1 cellular context compared by ENCODE assay signal in genomic region chr9:109092587-109092986, GRCh38.
TF ChIP-seq lines count a peak whose summit lies in the region.

No MANE protein-coding gene starts in this region.

TF ChIP-seq in WTC11, 78 proteins besides CTCF, POLR2A, EP300 and RAD21:
- TF ChIP-seq CBFB (CRISPR knock-in tag; IDR thresholded peaks at IDR 0.05; ENCODE audit: low read depth) (no peak), CREM (CRISPR knock-in tag; IDR thresholded peaks at IDR 0.05) (no peak), E2F1 (CRISPR knock-in tag; IDR thresholded peaks at IDR 0.05) (no peak), MAX (CRISPR knock-in tag; IDR thresholded peaks at IDR 0.05) (no peak), E2F5 (CRISPR knock-in tag; IDR thresholded peaks at IDR 0.05) (no peak), ARID4B (CRISPR knock-in tag; IDR thresholded peaks at IDR 0.05; ENCODE audit: borderline replicate concordance) (no peak), ZBTB21 (CRISPR knock-in tag; IDR thresholded peaks at IDR 0.05; ENCODE audit: borderline replicate concordance) (no peak), TEAD4 (CRISPR knock-in tag; IDR thresholded peaks at IDR 0.05) (no peak), ZNF281 (CRISPR knock-in tag; IDR thresholded peaks at IDR 0.05) (no peak), GRHL2 (CRISPR knock-in tag; IDR thresholded peaks at IDR 0.05; ENCODE audit: insufficient replicate concordance, severe bottlenecking) (no peak), ERG (CRISPR knock-in tag; IDR thresholded peaks at IDR 0.05) (no peak), E2F4 (CRISPR knock-in tag; IDR thresholded peaks at IDR 0.05; ENCODE audit: borderline replicate concordance, low read depth) (no peak), ZNF425 (CRISPR knock-in tag; conservative IDR thresholded peaks at IDR 0.05) (no peak), GTF2I (CRISPR knock-in tag; conservative IDR thresholded peaks at IDR 0.05) (no peak), SMAD3 (CRISPR knock-in tag; IDR thresholded peaks at IDR 0.05; ENCODE audit: borderline replicate concordance) (no peak), OVOL2 (CRISPR knock-in tag; IDR thresholded peaks at IDR 0.05; ENCODE audit: borderline replicate concordance) (no peak)
- TF ChIP-seq, protein P1, sequence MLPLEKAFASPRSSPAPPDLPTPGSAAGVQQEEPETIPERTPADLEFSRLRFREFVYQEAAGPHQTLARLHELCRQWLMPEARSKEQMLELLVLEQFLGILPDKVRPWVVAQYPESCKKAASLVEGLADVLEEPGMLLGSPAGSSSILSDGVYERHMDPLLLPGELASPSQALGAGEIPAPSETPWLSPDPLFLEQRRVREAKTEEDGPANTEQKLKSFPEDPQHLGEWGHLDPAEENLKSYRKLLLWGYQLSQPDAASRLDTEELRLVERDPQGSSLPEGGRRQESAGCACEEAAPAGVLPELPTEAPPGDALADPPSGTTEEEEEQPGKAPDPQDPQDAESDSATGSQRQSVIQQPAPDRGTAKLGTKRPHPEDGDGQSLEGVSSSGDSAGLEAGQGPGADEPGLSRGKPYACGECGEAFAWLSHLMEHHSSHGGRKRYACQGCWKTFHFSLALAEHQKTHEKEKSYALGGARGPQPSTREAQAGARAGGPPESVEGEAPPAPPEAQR (CRISPR knock-in tag; IDR thresholded peaks at IDR 0.05), result no peak
- TF ChIP-seq, protein P2, sequence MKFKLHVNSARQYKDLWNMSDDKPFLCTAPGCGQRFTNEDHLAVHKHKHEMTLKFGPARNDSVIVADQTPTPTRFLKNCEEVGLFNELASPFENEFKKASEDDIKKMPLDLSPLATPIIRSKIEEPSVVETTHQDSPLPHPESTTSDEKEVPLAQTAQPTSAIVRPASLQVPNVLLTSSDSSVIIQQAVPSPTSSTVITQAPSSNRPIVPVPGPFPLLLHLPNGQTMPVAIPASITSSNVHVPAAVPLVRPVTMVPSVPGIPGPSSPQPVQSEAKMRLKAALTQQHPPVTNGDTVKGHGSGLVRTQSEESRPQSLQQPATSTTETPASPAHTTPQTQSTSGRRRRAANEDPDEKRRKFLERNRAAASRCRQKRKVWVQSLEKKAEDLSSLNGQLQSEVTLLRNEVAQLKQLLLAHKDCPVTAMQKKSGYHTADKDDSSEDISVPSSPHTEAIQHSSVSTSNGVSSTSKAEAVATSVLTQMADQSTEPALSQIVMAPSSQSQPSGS (CRISPR knock-in tag; IDR thresholded peaks at IDR 0.05; ENCODE audit: borderline replicate concordance, low read depth), result no peak
- TF ChIP-seq, protein P3, sequence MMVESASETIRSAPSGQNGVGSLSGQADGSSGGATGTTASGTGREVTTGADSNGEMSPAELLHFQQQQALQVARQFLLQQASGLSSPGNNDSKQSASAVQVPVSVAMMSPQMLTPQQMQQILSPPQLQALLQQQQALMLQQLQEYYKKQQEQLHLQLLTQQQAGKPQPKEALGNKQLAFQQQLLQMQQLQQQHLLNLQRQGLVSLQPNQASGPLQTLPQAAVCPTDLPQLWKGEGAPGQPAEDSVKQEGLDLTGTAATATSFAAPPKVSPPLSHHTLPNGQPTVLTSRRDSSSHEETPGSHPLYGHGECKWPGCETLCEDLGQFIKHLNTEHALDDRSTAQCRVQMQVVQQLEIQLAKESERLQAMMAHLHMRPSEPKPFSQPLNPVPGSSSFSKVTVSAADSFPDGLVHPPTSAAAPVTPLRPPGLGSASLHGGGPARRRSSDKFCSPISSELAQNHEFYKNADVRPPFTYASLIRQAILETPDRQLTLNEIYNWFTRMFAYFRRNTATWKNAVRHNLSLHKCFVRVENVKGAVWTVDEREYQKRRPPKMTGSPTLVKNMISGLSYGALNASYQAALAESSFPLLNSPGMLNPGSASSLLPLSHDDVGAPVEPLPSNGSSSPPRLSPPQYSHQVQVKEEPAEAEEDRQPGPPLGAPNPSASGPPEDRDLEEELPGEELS (CRISPR knock-in tag; IDR thresholded peaks at IDR 0.05), result no peak
